11 cellular contexts compared by ENCODE assay signal in the genomic region with DNA sequence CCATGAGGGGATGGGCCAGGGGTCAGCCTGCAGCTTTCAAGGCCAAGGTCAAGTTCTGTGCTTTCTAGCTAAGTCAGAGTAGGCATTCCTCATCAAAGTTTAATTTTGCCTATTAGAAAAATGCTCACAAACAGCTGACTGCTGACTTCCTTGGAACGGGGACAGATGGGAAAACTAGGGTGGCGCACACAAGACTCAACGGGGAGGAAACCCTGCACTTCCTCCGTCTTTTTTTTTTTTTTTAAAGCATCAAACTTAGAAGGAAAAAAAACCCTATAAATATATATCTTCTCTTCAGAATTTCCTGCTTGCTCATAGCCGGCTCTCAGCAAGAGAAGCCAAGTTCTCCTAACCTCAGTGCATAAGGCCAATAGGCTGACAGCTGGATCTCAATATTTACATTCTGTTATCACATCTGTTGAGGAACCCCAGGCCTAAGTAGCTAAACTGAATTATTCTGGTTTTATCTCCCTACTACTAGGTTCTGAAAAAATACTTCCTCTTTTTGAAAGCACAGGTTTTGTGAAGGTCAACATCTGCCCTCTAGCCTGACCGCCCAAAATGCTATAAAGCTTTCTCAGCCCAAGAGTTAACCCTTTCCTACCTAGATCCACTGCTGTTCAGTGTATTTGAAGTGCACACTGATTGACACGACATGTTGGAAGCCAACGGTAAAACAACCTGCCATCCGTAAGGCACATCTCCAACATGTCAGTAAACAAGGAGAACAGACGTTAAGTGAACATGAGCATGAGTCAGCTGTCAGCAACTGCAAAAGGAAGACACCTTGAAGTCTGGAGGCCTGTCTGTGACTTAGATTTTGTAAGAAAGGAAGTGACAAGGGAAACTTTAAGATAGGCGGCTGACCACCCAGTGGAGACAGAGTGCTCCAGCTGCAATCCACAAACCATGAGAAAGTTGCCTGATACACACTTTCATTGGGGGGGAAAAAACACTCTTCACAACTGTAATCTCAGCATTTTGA.
DNase-seq lines count a peak whose midpoint lies in the region; ATAC-seq and TF ChIP-seq lines count a peak whose summit lies in the region.
"Had no signal": no experiment of that assay in that cellular context is flagged by ENCODE, and none has a peak within 500 bp of the region (broad histone marks: within the 10 kb centered on the region; RNA-seq: fewer than 3 reads in every experiment).

No MANE protein-coding gene starts in this region.

- peaks cover 5% of the 10 kb centered on the region for H3K27me3 Mint-ChIP-seq in endodermal cell (ENCODE audit: insufficient read depth)

- H3K79me2 ChIP-seq in DOHH2 (ENCODE audit: control insufficient read depth, low read length): no peaks in the 10 kb centered on the region
- no peaks in the 10 kb centered on the region for H3K79me2 ChIP-seq in Karpas-422 (ENCODE audit: low read length)

- H3K36me3 ChIP-seq in DOHH2 (ENCODE audit: control insufficient read depth, low read length): no peaks in the 10 kb centered on the region
- H3K36me3 ChIP-seq in Karpas-422 (ENCODE audit: insufficient read depth, low read length): no peaks in the 10 kb centered on the region
- H3K36me3 ChIP-seq in endodermal cell (ENCODE audit: control insufficient read depth, insufficient read depth, low read length): no peaks in the 10 kb centered on the region

- H3K4me1 ChIP-seq in DOHH2 (ENCODE audit: control insufficient read depth, low read length) (peaks cover 15% of the 10 kb centered on the region), Karpas-422 (ENCODE audit: low read length) (no peaks in the 10 kb centered on the region), endodermal cell (ENCODE audit: control insufficient read depth, insufficient read depth, low read length) (peaks cover 8% of the 10 kb centered on the region)

- H3K9me3 Mint-ChIP-seq in endodermal cell: peaks cover 19% of the 10 kb centered on the region

- WGBS in endodermal cell (ENCODE audit: insufficient coverage in 1 of 2, insufficient read length in 1 of 2), 2 experiments: 73 to 82% methylated on average over 7 to 11 of the region's 11 CpGs

- TF ChIP-seq CTCF in DOHH2 (IDR thresholded peaks at IDR 0.05; ENCODE audit: low read depth, low read length, poor library complexity, severe bottlenecking): no peak
- no peak for TF ChIP-seq CTCF in endodermal cell (conservative IDR thresholded peaks at IDR 0.05)

- no peak overlapping the region for H2AFZ ChIP-seq in Karpas-422 (ENCODE audit: low read length)

- H3K36me3 Mint-ChIP-seq in endodermal cell (ENCODE audit: low read depth): peaks cover 8% of the 10 kb centered on the region

- no peaks in the 10 kb centered on the region for H3F3A ChIP-seq in DOHH2 (ENCODE audit: control insufficient read depth, insufficient read depth)

- peaks cover 16% of the 10 kb centered on the region for H3K4me1 Mint-ChIP-seq in endodermal cell

- H3K4me2 ChIP-seq in DOHH2 (ENCODE audit: low read length) (peak overlapping the region; percentile 27; the same call in 1 of the 2 replicates), Karpas-422 (ENCODE audit: low read depth, low read length, poor library complexity, severe bottlenecking) (no peak overlapping the region)

- DNase-seq in Karpas-422: peak; percentile 44
- DNase-seq in endodermal cell: no peak
- no peak for DNase-seq in retina
- DNase-seq in NCI-H2196 (lab: John Stamatoyannopoulos, UW; ENCODE audit: unreplicated experiment): no peak
- DNase-seq: DND-41, hypothalamus had no signal

- peak overlapping the region; percentile 8 for H3K27ac Mint-ChIP-seq in endodermal cell
- H3K27ac Mint-ChIP-seq: activated naive CD4-positive, alpha-beta T cell treated with anti-CD3 and anti-CD28 coated beads, Interleukin-2, amount 50 U/mL, for 72 hours had no signal

- no peaks in the 10 kb centered on the region for H3K9me3 ChIP-seq in DOHH2 (ENCODE audit: control insufficient read depth, insufficient read depth, low read length)
- no peaks in the 10 kb centered on the region for H3K9me3 ChIP-seq in Karpas-422 (ENCODE audit: low read length)
- no peaks in the 10 kb centered on the region for H3K9me3 ChIP-seq in endodermal cell (ENCODE audit: control insufficient read depth, low read length)

- H3K4me3 Mint-ChIP-seq in endodermal cell: no peak overlapping the region

- no peaks in the 10 kb centered on the region for H3K9me2 ChIP-seq in DOHH2 (replicated peaks; ENCODE audit: control insufficient read depth, low read length)
- H3K9me2 ChIP-seq in Karpas-422 (replicated peaks; ENCODE audit: insufficient read depth, low read length): no peaks in the 10 kb centered on the region

- H3K27me3 ChIP-seq in DOHH2 (ENCODE audit: control insufficient read depth, low read length) (no peaks in the 10 kb centered on the region), Karpas-422 (ENCODE audit: low read length) (no peaks in the 10 kb centered on the region), endodermal cell (ENCODE audit: control insufficient read depth, insufficient read depth, low read length, poor library complexity, severe bottlenecking) (no peaks in the 10 kb centered on the region)

- H3K4me3 ChIP-seq in DOHH2 (ENCODE audit: low read length) (no peak overlapping the region), Karpas-422 (ENCODE audit: low read length) (no peak overlapping the region), endodermal cell (ENCODE audit: low read length) (no peak overlapping the region)

- ATAC-seq in GM19468 (IDR thresholded peaks at IDR 0.05; ENCODE audit: extremely low read depth, unreplicated experiment): peak; percentile 32
- no peak for ATAC-seq in HG03108 (IDR thresholded peaks at IDR 0.05; ENCODE audit: unreplicated experiment)
- ATAC-seq in HG02623 (IDR thresholded peaks at IDR 0.05; ENCODE audit: unreplicated experiment): no peak

- H3K9ac ChIP-seq in Karpas-422 (ENCODE audit: low read length) (no peak overlapping the region), endodermal cell (ENCODE audit: extremely low read depth, low read length, poor library complexity, severe bottlenecking) (no peak overlapping the region)

- no peak overlapping the region for H3K27ac ChIP-seq in DOHH2 (ENCODE audit: low read depth, low read length)
- H3K27ac ChIP-seq in Karpas-422 (ENCODE audit: low read length): no peak overlapping the region
- no peak overlapping the region for H3K27ac ChIP-seq in endodermal cell (ENCODE audit: low read depth, low read length)

- no peaks in the 10 kb centered on the region for H4K20me1 ChIP-seq in DOHH2 (ENCODE audit: control insufficient read depth, insufficient read depth, low read depth, low read length)
- no peaks in the 10 kb centered on the region for H4K20me1 ChIP-seq in Karpas-422 (ENCODE audit: insufficient read depth, low read depth, low read length)
